In genomic region chr5:144207875-144208444, GRCh38 we compare ENCODE assay signal across 1 cellular context.
TF ChIP-seq lines count a peak whose summit lies in the region.

No MANE protein-coding gene starts in this region.

TF ChIP-seq in GM12878, 131 proteins besides CTCF, POLR2A, EP300 and RAD21 (continued from another document):
- TF ChIP-seq BCLAF1 (IDR thresholded peaks at IDR 0.05) (no peak), LARP7 (IDR thresholded peaks at IDR 0.05) (no peak), CBFB (IDR thresholded peaks at IDR 0.05; ENCODE audit: low read depth) (no peak), PRDM15 (CRISPR knock-in tag; IDR thresholded peaks at IDR 0.05) (no peak), IRF4 (IDR thresholded peaks at IDR 0.05; ENCODE audit: low read depth, low read length) (no peak), ZNF207 (IDR thresholded peaks at IDR 0.05; ENCODE audit: borderline replicate concordance) (no peak), ZBTB11 (CRISPR knock-in tag; IDR thresholded peaks at IDR 0.05) (no peak), FOXK2 (IDR thresholded peaks at IDR 0.05) (no peak), ZNF24 (IDR thresholded peaks at IDR 0.05) (no peak)
